Comparison of ENCODE assay signal across 1 cellular context in genomic region chr18:3653263-3653858, GRCh38.
TF ChIP-seq lines count a peak whose summit lies in the region.

No MANE protein-coding gene starts in this region.

TF ChIP-seq in HCT116, 20 proteins besides CTCF, POLR2A, EP300 and RAD21 (continued from another document):
- TF ChIP-seq ZBTB33 (IDR thresholded peaks at IDR 0.05; ENCODE audit: extremely low read depth, insufficient replicate concordance, low read length) (no peak), TCF7L2 (IDR thresholded peaks at IDR 0.05; ENCODE audit: borderline replicate concordance, extremely low read depth, insufficient read depth, insufficient read length) (no peak), POLR2AphosphoS5 (IDR thresholded peaks at IDR 0.05; ENCODE audit: low read depth, low read length) (no peak; the same call in none of the 2 replicates), SP1 (IDR thresholded peaks at IDR 0.05; ENCODE audit: low read depth) (no peak), YY1 (IDR thresholded peaks at IDR 0.05; ENCODE audit: extremely low read depth, insufficient replicate concordance, low read depth, low read length) (no peak), SIN3A (IDR thresholded peaks at IDR 0.05; ENCODE audit: low read depth) (no peak), MAX (IDR thresholded peaks at IDR 0.05) (no peak), EGR1 (IDR thresholded peaks at IDR 0.05; ENCODE audit: low read depth) (no peak), ZNF274 (IDR thresholded peaks at IDR 0.05; ENCODE audit: low read depth, low read length) (no peak), EZH2 (IDR thresholded peaks at IDR 0.05) (no peak), ELF1 (IDR thresholded peaks at IDR 0.05; ENCODE audit: borderline replicate concordance, low read depth) (no peak), FOSL1 (IDR thresholded peaks at IDR 0.05; ENCODE audit: low read depth) (no peak), ZFX (IDR thresholded peaks at IDR 0.05) (no peak), CBX3 (IDR thresholded peaks at IDR 0.05; ENCODE audit: low read depth) (no peak), REST (IDR thresholded peaks at IDR 0.05; ENCODE audit: low read depth) (no peak)
